Comparison of ENCODE assay signal across 13 cellular contexts in the genomic region with DNA sequence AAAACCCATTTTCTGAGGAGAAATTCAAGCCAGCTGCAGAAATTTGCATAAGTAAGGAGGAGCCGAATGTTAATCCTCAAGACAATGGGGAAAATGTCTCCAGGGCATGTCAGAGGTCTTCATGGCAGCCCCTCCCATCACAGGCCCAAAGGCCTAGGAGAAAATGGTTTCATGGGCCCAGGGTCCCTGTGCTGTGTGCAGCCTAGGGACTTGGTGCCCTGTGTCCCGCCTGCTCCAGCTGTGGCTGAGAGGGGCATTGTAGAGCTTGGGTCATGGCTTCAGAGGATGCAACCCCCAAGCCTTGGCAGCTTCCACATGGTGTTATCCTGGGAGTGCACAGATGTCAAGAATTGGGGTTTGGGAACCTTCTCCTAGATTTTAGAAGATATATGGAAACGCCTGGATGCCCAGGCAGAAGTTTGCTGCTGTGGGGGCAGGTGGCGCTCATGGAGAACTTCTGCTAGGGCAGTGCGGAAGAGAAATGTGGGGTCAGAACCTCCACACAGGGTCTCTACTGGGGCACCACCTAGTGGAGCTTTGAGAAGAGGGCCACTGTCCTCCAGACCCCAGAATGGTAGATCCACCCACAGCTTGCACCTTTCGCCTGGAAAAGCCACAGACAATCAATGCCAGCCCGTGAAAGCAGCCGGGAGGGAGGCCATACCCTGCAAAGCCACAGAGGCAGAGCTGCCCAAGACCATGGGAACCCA. TPM values are rescaled to one million over a fixed set of nuclear protein-coding genes. Genes with fewer than 3 reads are reported as not detected.
"Had no signal": no experiment of that assay in that cellular context is flagged by ENCODE, and none has a peak within 500 bp of the region (broad histone marks: within the 10 kb centered on the region; RNA-seq: fewer than 3 reads in every experiment).

No MANE protein-coding gene starts in this region.

RNA-seq across cellular contexts. Expression of gene CLEC2L, which starts 30.7 kb away (rescaled TPM):
- total RNA-seq: activated CD4-positive, alpha-beta T cell treated with anti-CD3 and anti-CD28 coated beads for 36 hours; activated CD4-positive, alpha-beta T cell treated with anti-CD3 and anti-CD28 coated beads, Interleukin-2, amount 10 ng/mL, durations not matched to agents 7 days and 5 days; activated CD8-positive, alpha-beta T cell treated with anti-CD3 and anti-CD28 coated beads, Interleukin-2, amount 10 ng/mL, durations not matched to agents 7 days and 5 days; activated naive CD8-positive, alpha-beta T cell treated with anti-CD3 and anti-CD28 coated beads, Interleukin-2, amount 10 ng/mL, durations not matched to agents 7 days and 5 days; activated T-helper 2 cell treated with anti-CD3 and anti-CD28 coated beads, Interferon-gamma antibody, Interleukin-2, Interleukin-4, amounts not matched to agents 10 μg/mL and 5 μg/mL and 100 μg/mL, durations not matched to agents 14 hours and 24 hours and 36 hours; ascending aorta; chondrocyte; LHCN-M2; M059J; RPMI7951; SJCRH30; T-helper 1 cell treated with Interleukin-12 subunit alpha and Interleukin-12 subunit beta and Interleukin-4 antibody, amounts not matched to agents 30 ng/mL and 1 ng/mL, for 36 hours; T-helper 2 cell treated with Interferon-gamma antibody and Interleukin-4, amounts not matched to agents 100 ng/mL and 5 ng/mL, for 36 hours had no signal
